Comparison of ENCODE assay signal across 19 cellular contexts in the genomic region with DNA sequence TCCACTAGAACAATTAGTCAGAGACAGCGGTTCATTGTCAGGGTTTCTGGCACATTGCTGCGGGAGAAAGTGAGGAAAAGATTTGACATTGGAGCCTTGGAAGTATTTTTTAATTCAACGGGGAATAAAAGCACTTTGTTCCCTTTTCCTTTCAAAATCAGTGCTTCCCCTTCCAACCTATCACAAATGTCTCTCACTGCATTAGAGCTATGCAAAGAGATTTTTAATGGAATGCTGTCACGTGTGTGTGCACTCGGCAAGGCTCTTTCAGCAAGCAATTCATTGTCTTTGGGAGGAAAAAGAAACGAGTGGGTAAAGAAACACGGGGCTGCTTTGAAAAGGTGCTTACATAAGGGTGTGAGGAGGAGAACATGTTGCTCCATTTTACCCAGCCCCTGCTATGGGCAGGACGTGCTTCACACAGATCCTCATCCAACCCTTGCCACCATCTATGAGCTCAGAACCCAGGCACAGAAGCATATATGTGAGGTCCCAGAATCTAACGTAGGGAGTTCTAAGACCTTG.
A peak's percentile ranks its signal among the peaks of the same experiment; 100 is the strongest.
DNase-seq lines count a peak whose midpoint lies in the region; ATAC-seq, FAIRE-seq and TF ChIP-seq lines count a peak whose summit lies in the region.
"Had no signal": no experiment of that assay in that cellular context is flagged by ENCODE, and none has a peak within 500 bp of the region (broad histone marks: within the 10 kb centered on the region; RNA-seq: fewer than 3 reads in every experiment).

No MANE protein-coding gene starts in this region.

- BruUV-seq in Calu3 (replicated peaks; lab: Mats Ljungman, UMichigan), result no TSS peak

- no peak overlapping the region for H3K9ac ChIP-seq in mesenchymal stem cell (ENCODE audit: low read length)
- H3K9ac ChIP-seq: SK-N-SH had no signal

- H3K14ac ChIP-seq in mesenchymal stem cell (ENCODE audit: low read length in 2 of 2), result no peak overlapping the region

- no peak overlapping the region for H3K23ac ChIP-seq in mesenchymal stem cell (ENCODE audit: low read length in 2 of 2)

- H3K79me1 ChIP-seq in mesenchymal stem cell (replicated peaks; ENCODE audit: low read length, poor library complexity, severe bottlenecking), result no peaks in the 10 kb centered on the region

- no peak overlapping the region for H2BK120ac ChIP-seq in mesenchymal stem cell (ENCODE audit: low read depth, low read length)

- no peak overlapping the region for H2AFZ ChIP-seq in mesenchymal stem cell (ENCODE audit: low read depth, low read length)

- H3K27me3 Mint-ChIP-seq in Calu3 (ENCODE audit: unreplicated experiment), result peaks cover 35% of the 10 kb centered on the region
- H3K27me3 Mint-ChIP-seq: activated naive CD4-positive, alpha-beta T cell treated with anti-CD3 and anti-CD28 coated beads, Interleukin-2, amount 50 U/mL, for 24 hours; stimulated activated naive CD8-positive, alpha-beta T cell treated with anti-CD3 and anti-CD28 coated beads, Interleukin-15, Interleukin-2, amounts not matched to agents 100 ng/mL and 50 ng/mL, for 24 hours had no signal

- H4K91ac ChIP-seq in mesenchymal stem cell (ENCODE audit: low read length), result peak overlapping the region; percentile 86

- no peak overlapping the region for H2AK5ac ChIP-seq in mesenchymal stem cell (ENCODE audit: low read length, severe bottlenecking)

- no peaks in the 10 kb centered on the region for H3K36me3 ChIP-seq in mesenchymal stem cell (ENCODE audit: control insufficient read depth in 1 of 2, insufficient read depth in 2 of 2, low read depth in 1 of 2, low read length in 2 of 2)
- H3K36me3 ChIP-seq: cardiac muscle cell had no signal

- H3K18ac ChIP-seq in mesenchymal stem cell (ENCODE audit: low read depth in 1 of 2, low read length in 2 of 2), result peak overlapping the region; percentile 0 to 6

- peak overlapping the region; percentile 34 to 76 for H3K4ac ChIP-seq in mesenchymal stem cell (ENCODE audit: low read depth in 1 of 2, low read length in 2 of 2)

- CTCF ChIA-PET in Calu3 (lab: Charles Lee), result no interaction called here

- 86% methylated on average over 6 of the region's 9 CpGs for WGBS in mesenchymal stem cell

- H3K4me2 ChIP-seq in mesenchymal stem cell (ENCODE audit: low read length, poor library complexity, severe bottlenecking), result no peak overlapping the region
- H3K4me2 ChIP-seq: SK-N-SH had no signal

- no peak overlapping the region for H3K27ac Mint-ChIP-seq in Calu3 (ENCODE audit: unreplicated experiment)
- H3K27ac Mint-ChIP-seq: activated naive CD4-positive, alpha-beta T cell treated with anti-CD3 and anti-CD28 coated beads, Interleukin-2, amount 50 U/mL, for 24 hours; effector memory CD8-positive, alpha-beta T cell; H9; stimulated activated naive CD8-positive, alpha-beta T cell treated with anti-CD3 and anti-CD28 coated beads, Interleukin-15, Interleukin-2, amounts not matched to agents 100 ng/mL and 50 ng/mL, for 24 hours had no signal

- H2BK12ac ChIP-seq in mesenchymal stem cell (ENCODE audit: low read length in 2 of 2), result peak overlapping the region; percentile 86 to 89

- no peak overlapping the region for H2BK5ac ChIP-seq in mesenchymal stem cell (ENCODE audit: low read depth, low read length, poor library complexity, severe bottlenecking)

- H3K4me3 Mint-ChIP-seq in Calu3 (ENCODE audit: low read depth, unreplicated experiment), result no peak overlapping the region
- H3K4me3 Mint-ChIP-seq: H9; stimulated activated naive CD8-positive, alpha-beta T cell treated with anti-CD3 and anti-CD28 coated beads, Interleukin-15, Interleukin-2, amounts not matched to agents 100 ng/mL and 50 ng/mL, for 24 hours had no signal

- no peak overlapping the region for H2BK15ac ChIP-seq in mesenchymal stem cell (ENCODE audit: low read depth, poor library complexity, severe bottlenecking)

- no peak for TF ChIP-seq CTCF in Calu3 (IDR thresholded peaks at IDR 0.05; ENCODE audit: unreplicated experiment)

- no peaks in the 10 kb centered on the region for H3K9me3 Mint-ChIP-seq in Calu3 (ENCODE audit: low read depth, unreplicated experiment)
- H3K9me3 Mint-ChIP-seq: activated naive CD4-positive, alpha-beta T cell treated with anti-CD3 and anti-CD28 coated beads, Interleukin-2, amount 50 U/mL, for 24 hours; effector memory CD8-positive, alpha-beta T cell; H9; naive thymus-derived CD4-positive, alpha-beta T cell; stimulated activated naive CD8-positive, alpha-beta T cell treated with anti-CD3 and anti-CD28 coated beads, Interleukin-15, Interleukin-2, amounts not matched to agents 100 ng/mL and 50 ng/mL, for 24 hours had no signal

- no peaks in the 10 kb centered on the region for H3K36me3 Mint-ChIP-seq in Calu3 (ENCODE audit: insufficient read depth, unreplicated experiment)
- H3K36me3 Mint-ChIP-seq: activated naive CD4-positive, alpha-beta T cell treated with anti-CD3 and anti-CD28 coated beads, Interleukin-2, amount 50 U/mL, for 24 hours; naive thymus-derived CD4-positive, alpha-beta T cell had no signal

- H4K8ac ChIP-seq in mesenchymal stem cell (ENCODE audit: low read length), result peak overlapping the region; percentile 62

- H3K9me3 ChIP-seq in mesenchymal stem cell (ENCODE audit: control insufficient read depth, low read length), result peaks cover 5% of the 10 kb centered on the region
- H3K9me3 ChIP-seq: SK-N-SH had no signal

- ATAC-seq in GM18505 (IDR thresholded peaks at IDR 0.05; ENCODE audit: unreplicated experiment), result no peak
- ATAC-seq: PC-3 had no signal

- FAIRE-seq in GM12891 (lab: Jason Lieb, UNC), result peak; percentile 23
- FAIRE-seq: HTR-8/SVneo had no signal

- H3K27ac ChIP-seq in caudate nucleus (ENCODE audit: low read depth, low read length), result peak overlapping the region; percentile 93
- H3K27ac ChIP-seq in mesenchymal stem cell (ENCODE audit: low read length, poor library complexity, severe bottlenecking), result no peak overlapping the region
- peak overlapping the region; percentile 95 for H3K27ac ChIP-seq in substantia nigra (ENCODE audit: low read depth, low read length, poor library complexity, severe bottlenecking)
- H3K27ac ChIP-seq: cardiac muscle cell had no signal

- intact Hi-C loops in Calu3 (cut with micrococcal nuclease; ENCODE audit: unreplicated experiment), result no loop called here

- H3K4me3 ChIP-seq in mesenchymal stem cell (ENCODE audit: insufficient read depth in 1 of 2, low read depth in 1 of 2, low read length in 2 of 2), result no peak overlapping the region
- H3K4me3 ChIP-seq: cardiac muscle cell had no signal

- no peak for TF ChIP-seq POLR2A in GM12891 (IDR thresholded peaks at IDR 0.05; ENCODE audit: low read depth, low read length)
- no peak for TF ChIP-seq POLR2A in GM18505 (IDR thresholded peaks at IDR 0.05; ENCODE audit: borderline replicate concordance, extremely low read depth, insufficient read depth, insufficient read length)

- peaks cover 15 to 23% of the 10 kb centered on the region in 2 experiments for H3K27me3 ChIP-seq in mesenchymal stem cell (ENCODE audit: control insufficient read depth in 1 of 2, insufficient read depth in 1 of 2, low read length in 2 of 2)
- H3K27me3 ChIP-seq: cardiac muscle cell had no signal

- no peak for DNase-seq in GM12891 (ENCODE audit: insufficient read length, low spot score)
- DNase-seq in caudate nucleus (lab: John Stamatoyannopoulos, UW), result peak in 42 of 61 donors; percentile 15 to 89 (median 61)
- DNase-seq in mesenchymal stem cell, result no peak
- peak in 22 of 49 donors; percentile 8 to 76 (median 38) for DNase-seq in substantia nigra (lab: John Stamatoyannopoulos, UW)
- no peak for DNase-seq in Calu3
- no peak for DNase-seq in NCI-H526 (lab: John Stamatoyannopoulos, UW)
- DNase-seq in NAMALWA (ENCODE audit: low spot score), result no peak
- DNase-seq: activated CD4-positive, alpha-beta T cell treated with anti-CD3 and anti-CD28 coated beads, Interleukin-2, amount 50 U/mL, for 1 hour; effector memory CD8-positive, alpha-beta T cell; H9; NCI-H187; PC-3; SK-N-SH had no signal

- peaks cover 19% of the 10 kb centered on the region for H3K4me1 ChIP-seq in mesenchymal stem cell (ENCODE audit: control insufficient read depth, insufficient read depth, low read depth, low read length)

- H3K4me1 Mint-ChIP-seq in Calu3 (ENCODE audit: low read depth, unreplicated experiment), result no peaks in the 10 kb centered on the region

TF ChIP-seq in GM12891, 5 proteins besides CTCF, POLR2A, EP300 and RAD21:
- no peak for TF ChIP-seq POU2F2 (IDR thresholded peaks at IDR 0.05; ENCODE audit: low read depth, low read length)
- no peak for TF ChIP-seq POLR2AphosphoS5 (IDR thresholded peaks at IDR 0.05; ENCODE audit: low read depth, low read length)
- TF ChIP-seq PAX5 (IDR thresholded peaks at IDR 0.05; ENCODE audit: insufficient read depth, low read length, severe bottlenecking), result no peak
- TF ChIP-seq TAF1 (IDR thresholded peaks at IDR 0.05; ENCODE audit: low read depth, low read length), result no peak
- no peak for TF ChIP-seq SPI1 (IDR thresholded peaks at IDR 0.05; ENCODE audit: low read depth, low read length)
TF ChIP-seq in GM12891: peak in this region for 0.

Comparison
In these comparisons a context has a peak if more than half of its experiments do, and no peak if none do; other contexts are left out.
1. DNase-seq: peak in caudate nucleus (42 of 61); none in GM12891 (single experiment), mesenchymal stem cell (single experiment), Calu3 (single experiment), NCI-H526 (0 of 2) and NAMALWA (single experiment).